8 cellular contexts compared by ENCODE assay signal in the genomic region with DNA sequence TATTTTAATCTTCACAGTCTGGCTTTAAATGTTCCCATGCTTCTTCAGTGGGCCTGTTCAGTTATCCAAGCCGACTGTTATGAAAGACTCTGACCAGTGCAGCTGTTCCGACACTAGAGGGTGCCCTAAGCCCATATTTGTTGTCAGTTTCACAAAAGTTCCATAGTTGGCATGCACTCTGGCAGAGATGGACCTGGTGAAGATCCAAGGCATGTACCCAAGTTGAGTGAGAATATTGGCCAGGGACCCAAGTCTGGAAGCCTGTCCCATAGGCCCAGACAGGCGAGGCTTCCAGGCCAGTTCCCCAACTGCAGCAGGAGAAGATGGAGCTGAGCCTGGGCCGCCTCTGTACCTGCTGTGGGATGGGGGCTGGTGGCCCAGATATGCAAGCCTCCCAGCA. TPM values are rescaled to one million over a fixed set of nuclear protein-coding genes. Genes with fewer than 3 reads are reported as not detected.
A peak's percentile ranks its signal among the peaks of the same experiment; 100 is the strongest.
DNase-seq lines count a peak whose midpoint lies in the region; ATAC-seq, FAIRE-seq and TF ChIP-seq lines count a peak whose summit lies in the region.

No MANE protein-coding gene starts in this region.

- no peaks in the 10 kb centered on the region for H4K20me1 ChIP-seq in hepatocyte (ENCODE audit: insufficient read depth, poor library complexity, severe bottlenecking)

- H3K9me2 ChIP-seq in hepatocyte (replicated peaks; ENCODE audit: insufficient read depth): no peaks in the 10 kb centered on the region

- peak; percentile 59 for TF ChIP-seq CTCF in hepatocyte (IDR thresholded peaks at IDR 0.05; ENCODE audit: poor library complexity)

- H3K4me3 ChIP-seq in adipocyte (ENCODE audit: low read length): no peak overlapping the region
- no peak overlapping the region for H3K4me3 ChIP-seq in hepatocyte

- 60% methylated on average over 4 of the region's 4 CpGs for WGBS in hepatocyte (ENCODE audit: low lambda C conversion rate, missing lambda C conversion rate)

- no peaks in the 10 kb centered on the region for H3K79me2 ChIP-seq in hepatocyte

- DNase-seq in GM03348 (ENCODE audit: low spot score) (peak; percentile 73), HTR-8/SVneo (ENCODE audit: insufficient read length, low spot score) (peak; percentile 27), T follicular helper cell (ENCODE audit: low read depth) (peak; percentile 42), adipocyte (ENCODE audit: low read depth) (peak; percentile 73), hepatocyte (ENCODE audit: low spot score) (peak; percentile 58), epidermal melanocyte (ENCODE audit: insufficient read length, low spot score) (no peak)
- peak; percentile 14 to 61 for DNase-seq in stimulated activated CD4-positive, alpha-beta T cell treated with anti-CD3 and anti-CD28 coated beads, Interleukin-1b, Interleukin-23, amount 100 ng/mL, for 4 hours (ENCODE audit: low read depth in 2 of 2)

- H3K9me3 ChIP-seq in adipocyte (ENCODE audit: control insufficient read depth, low read length) (peaks cover 20% of the 10 kb centered on the region), hepatocyte (ENCODE audit: low read depth) (no peaks in the 10 kb centered on the region)

- no peaks in the 10 kb centered on the region for H3K4me1 ChIP-seq in adipocyte (ENCODE audit: control insufficient read depth, insufficient read depth, low read length)
- H3K4me1 ChIP-seq in hepatocyte (ENCODE audit: insufficient read depth): no peaks in the 10 kb centered on the region

- H3K27me3 ChIP-seq in adipocyte (replicated peaks; ENCODE audit: control insufficient read depth, insufficient read depth, low read length) (no peaks in the 10 kb centered on the region), hepatocyte (no peaks in the 10 kb centered on the region)

- no peak overlapping the region for H3K4me2 ChIP-seq in hepatocyte

- no peaks in the 10 kb centered on the region for H3K36me3 ChIP-seq in adipocyte (ENCODE audit: control insufficient read depth, insufficient read depth, low read length, severe bottlenecking)
- H3K36me3 ChIP-seq in hepatocyte (replicated peaks; ENCODE audit: insufficient read depth, low read depth): no peaks in the 10 kb centered on the region

- H3K27ac ChIP-seq in hepatocyte: no peak overlapping the region

- FAIRE-seq in HTR-8/SVneo (lab: Jason Lieb, UNC): no peak

- ATAC-seq in GM21528 (IDR thresholded peaks at IDR 0.05; ENCODE audit: low FRiP score, unreplicated experiment): no peak

- H3K9ac ChIP-seq in adipocyte (ENCODE audit: low read length): no peak overlapping the region

- no peak overlapping the region for H2AFZ ChIP-seq in hepatocyte

RNA-seq across cellular contexts. Expression of gene GUCY2C, which starts 27.4 kb away (rescaled TPM):
- total RNA-seq in hepatocyte: 47.6 and 48.1 TPM in 2 replicates
- 12.9 and 26.5 TPM in 2 replicates for polyA plus RNA-seq in hepatocyte
